Comparison of ENCODE assay signal across 15 cellular contexts in genomic region chr13:113417008-113417735, GRCh38. TPM values are rescaled to one million over a fixed set of nuclear protein-coding genes. Genes with fewer than 3 reads are reported as not detected.
"Had no signal": no experiment of that assay in that cellular context is flagged by ENCODE, and none has a peak within 500 bp of the region (broad histone marks: within the 10 kb centered on the region; RNA-seq: fewer than 3 reads in every experiment).

No MANE protein-coding gene starts in this region.

- FAIRE-seq: endothelial cell of umbilical vein, frontal cortex had no signal

- H3K4me3 Mint-ChIP-seq: activated naive CD4-positive, alpha-beta T cell treated with anti-CD3 and anti-CD28 coated beads, Interleukin-2, amount 50 U/mL, for 24 hours; naive thymus-derived CD4-positive, alpha-beta T cell; stimulated activated naive CD8-positive, alpha-beta T cell treated with anti-CD3 and anti-CD28 coated beads, Interleukin-15, amount 100 ng/mL, for 72 hours had no signal

- H3K36me3 ChIP-seq: lower lobe of right lung, thoracic aorta, uterus had no signal

- H3K4me3 ChIP-seq: hepatocyte, lower lobe of right lung, thoracic aorta, uterus had no signal

- H3K27me3 ChIP-seq: hepatocyte, uterus had no signal

- H3K36me3 Mint-ChIP-seq: activated naive CD4-positive, alpha-beta T cell treated with anti-CD3 and anti-CD28 coated beads, Interleukin-2, amount 50 U/mL, for 24 hours; naive thymus-derived CD4-positive, alpha-beta T cell had no signal

- H3K9me3 ChIP-seq: lower lobe of right lung, thoracic aorta, uterus had no signal

- H3K4me1 ChIP-seq: lower lobe of right lung, uterus had no signal

- H3K27ac Mint-ChIP-seq: activated naive CD4-positive, alpha-beta T cell treated with anti-CD3 and anti-CD28 coated beads, Interleukin-2, amount 50 U/mL, for 24 hours; naive thymus-derived CD4-positive, alpha-beta T cell; stimulated activated naive CD8-positive, alpha-beta T cell treated with anti-CD3 and anti-CD28 coated beads, Interleukin-15, amount 100 ng/mL, for 72 hours had no signal

- DNase-seq: activated CD4-positive, alpha-beta T cell treated with anti-CD3 and anti-CD28 coated beads, Interleukin-2, amount 50 U/mL, for 4 hours; activated T-cell treated with anti-CD3 and anti-CD28 coated beads, Interleukin-2, amount 50 U/mL, for 1 hour; kidney glomerular epithelial cell; lower lobe of right lung; naive thymus-derived CD4-positive, alpha-beta T cell; stimulated activated CD4-positive, alpha-beta T cell treated with anti-CD3 and anti-CD28 coated beads, Interleukin-4, amount 100 ng/mL, for 1 hour; stimulated activated naive CD8-positive, alpha-beta T cell treated with anti-CD3 and anti-CD28 coated beads, Interleukin-15, amount 100 ng/mL, for 72 hours; uterus had no signal

- H3K27ac ChIP-seq: hepatocyte, lower lobe of right lung, thoracic aorta, uterus had no signal

- H3K4me1 Mint-ChIP-seq: activated naive CD4-positive, alpha-beta T cell treated with anti-CD3 and anti-CD28 coated beads, Interleukin-2, amount 50 U/mL, for 24 hours; naive thymus-derived CD4-positive, alpha-beta T cell; stimulated activated naive CD8-positive, alpha-beta T cell treated with anti-CD3 and anti-CD28 coated beads, Interleukin-15, amount 100 ng/mL, for 72 hours had no signal

- H3K9me3 Mint-ChIP-seq: activated naive CD4-positive, alpha-beta T cell treated with anti-CD3 and anti-CD28 coated beads, Interleukin-2, amount 50 U/mL, for 24 hours had no signal

- ATAC-seq: activated CD4-positive, CD25-positive, alpha-beta regulatory T cell treated with anti-CD3 and anti-CD28 coated beads, Interleukin-2, amount 50 U/mL, for 24 hours; lower lobe of right lung; naive thymus-derived CD4-positive, alpha-beta T cell; stimulated activated naive CD8-positive, alpha-beta T cell treated with anti-CD3 and anti-CD28 coated beads, Interleukin-15, amount 100 ng/mL, for 72 hours had no signal

RNA-seq across cellular contexts. Expression of gene GRTP1, which starts 53.2 kb away (rescaled TPM):
- total RNA-seq: endothelial cell of umbilical vein; T-helper 2 cell treated with Interferon-gamma antibody and Interleukin-4, amounts not matched to agents 100 ng/mL and 5 ng/mL, for 36 hours had no signal
- polyA plus RNA-seq: endothelial cell of umbilical vein had no signal
